Comparison of ENCODE assay signal across 8 cellular contexts in genomic region chr3:15356651-15357061, GRCh38. TPM values are rescaled to one million over a fixed set of nuclear protein-coding genes. Genes with fewer than 3 reads are reported as not detected.
DNase-seq lines count a peak whose midpoint lies in the region; ATAC-seq and TF ChIP-seq lines count a peak whose summit lies in the region.
"Not testable (repeated sequence)": the region's sequence is repeated elsewhere in the genome, so short reads cannot be mapped to it uniquely, and the experiment has no call there.

No MANE protein-coding gene starts in this region.

- H2BK12ac ChIP-seq in H9 (ENCODE audit: insufficient read length, low read depth, low read length): not testable (repeated sequence)

- not testable (repeated sequence) for H3K56ac ChIP-seq in H9 (ENCODE audit: insufficient read length, low read depth, low read length)

- H3K4me1 ChIP-seq in CD4-positive, CD25-positive, alpha-beta regulatory T cell (ENCODE audit: control insufficient read depth, insufficient read depth, low read length, poor library complexity, severe bottlenecking): peaks cover 35% of the 10 kb centered on the region
- not testable (repeated sequence) for H3K4me1 ChIP-seq in H9 (ENCODE audit: insufficient read depth, low read length)

- not testable (repeated sequence) for H3K9ac ChIP-seq in H9 (ENCODE audit: extremely low read depth, insufficient read length, low read length)

- not testable (repeated sequence) for H2BK20ac ChIP-seq in H9 (ENCODE audit: low read depth, low read length, poor library complexity, severe bottlenecking)

- not testable (repeated sequence) for H2AFZ ChIP-seq in H9 (ENCODE audit: low read length)

- peak in 2 of 3 donors; percentile 52 to 84 for DNase-seq in CD4-positive, CD25-positive, alpha-beta regulatory T cell
- DNase-seq in H9; activated CD4-positive, alpha-beta memory T cell treated with anti-CD3 and anti-CD28 coated beads, Interleukin-2, amount 10 ng/mL, durations not matched to agents 7 days and 5 days; effector memory CD8-positive, alpha-beta T cell; stimulated activated naive B cell treated with anti-CD40 and anti-IgM and Interleukin-4, amounts not matched to agents 10 μg/mL and 1 μg/mL and 100 μg/mL, for 72 hours: not testable (repeated sequence)
- peak; percentile 7 for DNase-seq in NCI-H69 (lab: John Stamatoyannopoulos, UW)
- peak in 3 of 10 donors; percentile 17 to 47 (median 35) for DNase-seq in naive thymus-derived CD8-positive, alpha-beta T cell

- not testable (repeated sequence) for H3K36me3 Mint-ChIP-seq in CD4-positive, CD25-positive, alpha-beta regulatory T cell; H9 (ENCODE audit: insufficient read depth in 1 of 3, low read depth in 3 of 3); activated CD4-positive, alpha-beta memory T cell treated with anti-CD3 and anti-CD28 coated beads, Interleukin-2, amount 10 ng/mL, durations not matched to agents 7 days and 5 days (ENCODE audit: low read depth); activated naive CD4-positive, alpha-beta T cell treated with anti-CD3 and anti-CD28 coated beads, Interleukin-2, amount 50 U/mL, for 24 hours; effector memory CD8-positive, alpha-beta T cell (ENCODE audit: insufficient read depth); naive thymus-derived CD8-positive, alpha-beta T cell; stimulated activated naive B cell treated with anti-CD40 and anti-IgM and Interleukin-4, amounts not matched to agents 10 μg/mL and 1 μg/mL and 100 μg/mL, for 72 hours

- H3K23ac ChIP-seq in H9 (ENCODE audit: insufficient read length, low read depth, low read length): not testable (repeated sequence)

- H2BK15ac ChIP-seq in H9 (ENCODE audit: low read depth, low read length): not testable (repeated sequence)

- not testable (repeated sequence) for H3K4ac ChIP-seq in H9 (ENCODE audit: low read depth, low read length)

- peak; percentile 57 to 77 for ATAC-seq in CD4-positive, CD25-positive, alpha-beta regulatory T cell (ENCODE audit: low read depth in 2 of 2)
- peak; percentile 79 for ATAC-seq in effector memory CD8-positive, alpha-beta T cell (replicated peaks)
- ATAC-seq in naive thymus-derived CD8-positive, alpha-beta T cell: peak; percentile 72 to 84
- not testable (repeated sequence) for ATAC-seq in stimulated activated naive B cell treated with anti-CD40 and anti-IgM and Interleukin-4, amounts not matched to agents 10 μg/mL and 1 μg/mL and 100 μg/mL, for 72 hours (replicated peaks)

- POLR2A ChIA-PET in activated CD4-positive, alpha-beta memory T cell treated with anti-CD3 and anti-CD28 coated beads, Interleukin-2, amount 10 ng/mL, durations not matched to agents 7 days and 5 days (lab: Charles Lee): interaction anchor here (1.4 kb wide), 1 partner anchor 25 kb away, joined by 3 read pairs; the partner anchor contains the start of gene SH3BP5
- POLR2A ChIA-PET in naive thymus-derived CD8-positive, alpha-beta T cell (lab: Charles Lee): not testable (repeated sequence)

- H3K23me2 ChIP-seq in H9 (ENCODE audit: insufficient read length, low read depth, low read length, poor library complexity, severe bottlenecking): not testable (repeated sequence)

- not testable (repeated sequence) for H4K5ac ChIP-seq in H9 (ENCODE audit: insufficient read length, low read depth, low read length)

- peak overlapping the region; percentile 63 for H3K4me3 ChIP-seq in CD4-positive, CD25-positive, alpha-beta regulatory T cell (ENCODE audit: low read depth, low read length)

- not testable (repeated sequence) for H3K4me2 ChIP-seq in H9 (ENCODE audit: insufficient read depth, insufficient read length, low read length)

- H2BK120ac ChIP-seq in H9 (ENCODE audit: low read depth, low read length, poor library complexity, severe bottlenecking): not testable (repeated sequence)

- H2AK5ac ChIP-seq in H9 (ENCODE audit: insufficient read length, low read length): not testable (repeated sequence)

- peak overlapping the region in 3 of 4 donors; percentile 29 to 85 (median 63) for H3K4me3 Mint-ChIP-seq in CD4-positive, CD25-positive, alpha-beta regulatory T cell
- H3K4me3 Mint-ChIP-seq in H9: not testable (repeated sequence)
- H3K4me3 Mint-ChIP-seq in activated CD4-positive, alpha-beta memory T cell treated with anti-CD3 and anti-CD28 coated beads, Interleukin-2, amount 10 ng/mL, durations not matched to agents 7 days and 5 days: peak overlapping the region; percentile 46
- peak overlapping the region; percentile 62 for H3K4me3 Mint-ChIP-seq in activated naive CD4-positive, alpha-beta T cell treated with anti-CD3 and anti-CD28 coated beads, Interleukin-2, amount 50 U/mL, for 24 hours
- H3K4me3 Mint-ChIP-seq in effector memory CD8-positive, alpha-beta T cell: peak overlapping the region; percentile 38 to 54
- H3K4me3 Mint-ChIP-seq in naive thymus-derived CD8-positive, alpha-beta T cell: peak overlapping the region in 9 of 10 donors; percentile 33 to 78 (median 64)
- H3K4me3 Mint-ChIP-seq in stimulated activated naive B cell treated with anti-CD40 and anti-IgM and Interleukin-4, amounts not matched to agents 10 μg/mL and 1 μg/mL and 100 μg/mL, for 72 hours: peak overlapping the region; percentile 39 to 46

- H3T11ph ChIP-seq in H9 (ENCODE audit: low read length): not testable (repeated sequence)

- peaks cover 24 to 47% (median 36%) of the 10 kb centered on the region in 4 donors for H3K4me1 Mint-ChIP-seq in CD4-positive, CD25-positive, alpha-beta regulatory T cell
- peaks cover 34 to 39% of the 10 kb centered on the region in 2 experiments for H3K4me1 Mint-ChIP-seq in H9
- peaks cover 54% of the 10 kb centered on the region for H3K4me1 Mint-ChIP-seq in activated CD4-positive, alpha-beta memory T cell treated with anti-CD3 and anti-CD28 coated beads, Interleukin-2, amount 10 ng/mL, durations not matched to agents 7 days and 5 days
- H3K4me1 Mint-ChIP-seq in activated naive CD4-positive, alpha-beta T cell treated with anti-CD3 and anti-CD28 coated beads, Interleukin-2, amount 50 U/mL, for 24 hours: peaks cover 45% of the 10 kb centered on the region
- peaks cover 9 to 23% of the 10 kb centered on the region in 2 donors for H3K4me1 Mint-ChIP-seq in effector memory CD8-positive, alpha-beta T cell (ENCODE audit: low read depth in 2 of 2)
- peaks cover 11 to 46% (median 36%) of the 10 kb centered on the region in 4 donors for H3K4me1 Mint-ChIP-seq in naive thymus-derived CD8-positive, alpha-beta T cell
- peaks cover 28 to 46% of the 10 kb centered on the region in 2 donors for H3K4me1 Mint-ChIP-seq in stimulated activated naive B cell treated with anti-CD40 and anti-IgM and Interleukin-4, amounts not matched to agents 10 μg/mL and 1 μg/mL and 100 μg/mL, for 72 hours

- peak overlapping the region; percentile 83 for H3K27ac ChIP-seq in CD4-positive, CD25-positive, alpha-beta regulatory T cell (ENCODE audit: insufficient read depth, low read length, poor library complexity, severe bottlenecking)
- H3K27ac ChIP-seq in H9 (ENCODE audit: insufficient read length, low read depth, low read length): not testable (repeated sequence)

- not testable (repeated sequence) for H3K36me3 ChIP-seq in CD4-positive, CD25-positive, alpha-beta regulatory T cell (ENCODE audit: control insufficient read depth, insufficient read depth, low read length)

- H3K27ac Mint-ChIP-seq in CD4-positive, CD25-positive, alpha-beta regulatory T cell: peak overlapping the region; percentile 88 to 98 (median 97)
- peak overlapping the region in 2 of 3 experiments; percentile 63 to 95; a peak in 4 of 7 replicates for H3K27ac Mint-ChIP-seq in H9
- peak overlapping the region; percentile 88 for H3K27ac Mint-ChIP-seq in activated CD4-positive, alpha-beta memory T cell treated with anti-CD3 and anti-CD28 coated beads, Interleukin-2, amount 10 ng/mL, durations not matched to agents 7 days and 5 days
- peak overlapping the region; percentile 71 for H3K27ac Mint-ChIP-seq in activated naive CD4-positive, alpha-beta T cell treated with anti-CD3 and anti-CD28 coated beads, Interleukin-2, amount 50 U/mL, for 24 hours
- H3K27ac Mint-ChIP-seq in effector memory CD8-positive, alpha-beta T cell: peak overlapping the region; percentile 42 to 75
- peak overlapping the region; percentile 38 to 95 (median 78) for H3K27ac Mint-ChIP-seq in naive thymus-derived CD8-positive, alpha-beta T cell
- peak overlapping the region; percentile 86 for H3K27ac Mint-ChIP-seq in stimulated activated naive B cell treated with anti-CD40 and anti-IgM and Interleukin-4, amounts not matched to agents 10 μg/mL and 1 μg/mL and 100 μg/mL, for 72 hours

- H3K27me3 ChIP-seq in CD4-positive, CD25-positive, alpha-beta regulatory T cell (ENCODE audit: control insufficient read depth, insufficient read depth, low read length); H9 (ENCODE audit: insufficient read depth, low read length): not testable (repeated sequence)

- H4K8ac ChIP-seq in H9 (replicated peaks; ENCODE audit: insufficient read length, low read depth, low read length): not testable (repeated sequence)

- H3K18ac ChIP-seq in H9 (ENCODE audit: insufficient read length, low read depth, low read length): not testable (repeated sequence)

- H3K9me3 Mint-ChIP-seq in CD4-positive, CD25-positive, alpha-beta regulatory T cell; H9; activated CD4-positive, alpha-beta memory T cell treated with anti-CD3 and anti-CD28 coated beads, Interleukin-2, amount 10 ng/mL, durations not matched to agents 7 days and 5 days; activated naive CD4-positive, alpha-beta T cell treated with anti-CD3 and anti-CD28 coated beads, Interleukin-2, amount 50 U/mL, for 24 hours; effector memory CD8-positive, alpha-beta T cell; naive thymus-derived CD8-positive, alpha-beta T cell; stimulated activated naive B cell treated with anti-CD40 and anti-IgM and Interleukin-4, amounts not matched to agents 10 μg/mL and 1 μg/mL and 100 μg/mL, for 72 hours: not testable (repeated sequence)

- not testable (repeated sequence) for H4K91ac ChIP-seq in H9 (ENCODE audit: insufficient read length, low read depth, low read length)

- not testable (repeated sequence) for H4K20me1 ChIP-seq in H9 (ENCODE audit: control insufficient read depth, insufficient read depth, insufficient read length)

- H3K27me3 Mint-ChIP-seq in CD4-positive, CD25-positive, alpha-beta regulatory T cell; H9 (ENCODE audit: low read depth); activated CD4-positive, alpha-beta memory T cell treated with anti-CD3 and anti-CD28 coated beads, Interleukin-2, amount 10 ng/mL, durations not matched to agents 7 days and 5 days; activated naive CD4-positive, alpha-beta T cell treated with anti-CD3 and anti-CD28 coated beads, Interleukin-2, amount 50 U/mL, for 24 hours; effector memory CD8-positive, alpha-beta T cell; naive thymus-derived CD8-positive, alpha-beta T cell; stimulated activated naive B cell treated with anti-CD40 and anti-IgM and Interleukin-4, amounts not matched to agents 10 μg/mL and 1 μg/mL and 100 μg/mL, for 72 hours: not testable (repeated sequence)

- not testable (repeated sequence) for H3K14ac ChIP-seq in H9 (ENCODE audit: insufficient read depth, low read length)

- H2BK5ac ChIP-seq in H9 (ENCODE audit: insufficient read length, low read length): not testable (repeated sequence)

- not testable (repeated sequence) for H3K9me3 ChIP-seq in CD4-positive, CD25-positive, alpha-beta regulatory T cell (ENCODE audit: control insufficient read depth in 2 of 2, low read length in 2 of 2); H9 (ENCODE audit: control insufficient read depth, low read depth, low read length)

- no CpG with 5 or more reads among the region's 5 CpGs for WGBS in H9 (ENCODE audit: extremely low coverage, insufficient read length, low lambda C conversion rate)

- CTCF ChIA-PET in activated CD4-positive, alpha-beta memory T cell treated with anti-CD3 and anti-CD28 coated beads, Interleukin-2, amount 10 ng/mL, durations not matched to agents 7 days and 5 days (lab: Charles Lee): interaction anchor here (0.6 to 1.9 kb wide), 6 partner anchors 14 to 362 kb away, joined by 3 to 6 read pairs (median 3); no protein-coding TSS in a partner anchor

- not testable (repeated sequence) for H3K79me2 ChIP-seq in H9 (ENCODE audit: insufficient read depth, low read length)

- not testable (repeated sequence) for TF ChIP-seq CTCF in H9 (conservative IDR thresholded peaks at IDR 0.05)

- H3K79me1 ChIP-seq in H9 (ENCODE audit: insufficient read depth, low read depth, low read length, poor library complexity, severe bottlenecking): not testable (repeated sequence)

RNA-seq across cellular contexts. Expression of gene SH3BP5, which starts 24.3 kb away (rescaled TPM):
- total RNA-seq in CD4-positive, CD25-positive, alpha-beta regulatory T cell: 68.6 TPM
- 10 to 100 TPM; 24.7 to 40.1 (median 31.6) TPM for polyA plus RNA-seq in CD4-positive, CD25-positive, alpha-beta regulatory T cell
- total RNA-seq in H9 (2021): 5.5 and 6.8 TPM in 2 replicates
- total RNA-seq in activated CD4-positive, alpha-beta memory T cell treated with anti-CD3 and anti-CD28 coated beads, Interleukin-2, amount 10 ng/mL, durations not matched to agents 7 days and 5 days: 10 to 100 TPM; 39.0 to 40.9 TPM
- total RNA-seq in naive thymus-derived CD8-positive, alpha-beta T cell: 1 to 10 TPM; 4.4 to 4.8 TPM
- polyA plus RNA-seq in naive thymus-derived CD8-positive, alpha-beta T cell: 10 to 100 TPM; 12.1 to 26.1 (median 13.7) TPM
